Comparison of ENCODE assay signal across 18 cellular contexts in genomic region chr12:47206450-47206830, GRCh38.
DNase-seq lines count a peak whose midpoint lies in the region; ATAC-seq, FAIRE-seq and TF ChIP-seq lines count a peak whose summit lies in the region.
"Had no signal": no experiment of that assay in that cellular context is flagged by ENCODE, and none has a peak within 500 bp of the region (broad histone marks: within the 10 kb centered on the region; RNA-seq: fewer than 3 reads in every experiment).

No MANE protein-coding gene starts in this region.

- H3K27me3 ChIP-seq in OCI-LY1 (ENCODE audit: insufficient read depth, low read length) = no peaks in the 10 kb centered on the region
- H3K27me3 ChIP-seq in GM12878 (replicated peaks in 1 of 2; ENCODE audit: control insufficient read depth in 2 of 2, insufficient read depth in 2 of 2, low read length in 1 of 2) = no peaks in the 10 kb centered on the region
- H3K27me3 ChIP-seq in spleen (replicated peaks in 1 of 7) = no peaks in the 10 kb centered on the region
- H3K27me3 ChIP-seq: brain microvascular endothelial cell, neural progenitor cell, right atrium auricular region, upper lobe of right lung had no signal

- peaks cover 60% of the 10 kb centered on the region for H3K36me3 ChIP-seq in OCI-LY1 (ENCODE audit: insufficient read depth, low read length)
- H3K36me3 ChIP-seq in GM12878 (ENCODE audit: control insufficient read depth in 2 of 2, insufficient read depth in 2 of 2, low read length in 1 of 2) = no peaks in the 10 kb centered on the region
- peaks cover 0 to 60% (median 2%) of the 10 kb centered on the region in 6 donors for H3K36me3 ChIP-seq in spleen
- H3K36me3 ChIP-seq: brain microvascular endothelial cell, neural progenitor cell, right atrium auricular region, upper lobe of right lung had no signal

- H3K4me3 ChIP-seq in OCI-LY1 (ENCODE audit: low read depth, low read length, poor library complexity, severe bottlenecking) (no peak overlapping the region), GM12878 (0 out of 2 replicates have a peak overlapping the region, but pooled peaks have one; percentile 33), spleen (peak overlapping the region in 2 of 8 donors; percentile 7 to 51)
- H3K4me3 ChIP-seq: lung, neural progenitor cell, right atrium auricular region, upper lobe of right lung had no signal

- no peak for ATAC-seq in GM12878
- ATAC-seq: HCT116, PC-3 had no signal

- TF ChIP-seq POLR2A in GM12878 (IDR thresholded peaks at IDR 0.05; ENCODE audit: low read depth, low read length) (no peak), spleen (IDR thresholded peaks at IDR 0.05) (no peak)

- peak overlapping the region; percentile 70 for H3K4me3 Mint-ChIP-seq in activated CD4-positive, alpha-beta T cell treated with anti-CD3 and anti-CD28 coated beads, Interleukin-2, amount 10 ng/mL, durations not matched to agents 7 days and 5 days
- H3K4me3 Mint-ChIP-seq: neural progenitor cell had no signal

- intact Hi-C loops in GM12878 (cut with micrococcal nuclease; ENCODE audit: unreplicated experiment) = no loop called here
- intact Hi-C loops in spleen (cut with DNase I; ENCODE audit: low total_unique reads) = no loop called here

- peaks cover 78% of the 10 kb centered on the region for H3K36me3 Mint-ChIP-seq in activated CD4-positive, alpha-beta T cell treated with anti-CD3 and anti-CD28 coated beads, Interleukin-2, amount 10 ng/mL, durations not matched to agents 7 days and 5 days (ENCODE audit: low read depth)
- H3K36me3 Mint-ChIP-seq: neural progenitor cell had no signal

- peaks cover 4% of the 10 kb centered on the region; the same call in 1 of the 2 replicates for H3F3A ChIP-seq in OCI-LY1 (ENCODE audit: insufficient read depth, low read length)

- POLR2A ChIA-PET in activated CD4-positive, alpha-beta T cell treated with anti-CD3 and anti-CD28 coated beads, Interleukin-2, amount 10 ng/mL, durations not matched to agents 7 days and 5 days (lab: Charles Lee) = no interaction called here
- POLR2A ChIA-PET in GM12878 (lab: Charles Lee) = interaction anchor here (2.1 to 2.8 kb wide), 2 partner anchors 10 to 12 kb away, joined by 18 to 36 read pairs; no protein-coding TSS in a partner anchor

- TF ChIP-seq RAD21 in GM12878 (IDR thresholded peaks at IDR 0.05; ENCODE audit: insufficient read depth, low read depth, low read length) = no peak

- SMC1A ChIA-PET in GM12878 (lab: Charles Lee; ENCODE audit: uncharacterized antibody, unreplicated experiment) = interaction anchor here (0.6 to 3.8 kb wide), 9 partner anchors 9 to 601 kb away, joined by 3 to 54 read pairs (median 15); no protein-coding TSS in a partner anchor

- WGBS in GM12878 (ENCODE audit: insufficient coverage, insufficient replicate concordance, low lambda C conversion rate, missing lambda C conversion rate) = 7% methylated on average over 4 of the region's 4 CpGs
- WGBS in spleen, 5 donors = 48 to 71% (median 68%) methylated on average over 4 of the region's 4 CpGs

- no peak for TF ChIP-seq CTCF in OCI-LY1 (IDR thresholded peaks at IDR 0.05; ENCODE audit: low read length)
- TF ChIP-seq CTCF in GM12878 (IDR thresholded peaks at IDR 0.05 in 2 of 3, conservative IDR thresholded peaks at IDR 0.05 in 1 of 3; ENCODE audit: control insufficient read depth in 2 of 3, extremely low read depth in 1 of 3, insufficient read depth in 1 of 3, low read depth in 3 of 3, low read length in 3 of 3) = no peak
- no peak for TF ChIP-seq CTCF in spleen (IDR thresholded peaks at IDR 0.05 in 8 of 11, conservative IDR thresholded peaks at IDR 0.05 in 3 of 11)

- H3K4me2 ChIP-seq in OCI-LY1 (ENCODE audit: low read length) = no peak overlapping the region; the same call in 1 of the 2 replicates
- H3K4me2 ChIP-seq in GM12878 (ENCODE audit: control insufficient read depth, insufficient read depth) = peak overlapping the region; percentile 78
- H3K4me2 ChIP-seq: neural progenitor cell had no signal

- H3K79me2 ChIP-seq in OCI-LY1 (ENCODE audit: insufficient read depth, low read length) (peaks cover 4% of the 10 kb centered on the region; the same call in 1 of the 2 replicates), GM12878 (ENCODE audit: control insufficient read depth, insufficient read depth, low read length) (no peaks in the 10 kb centered on the region)

- DNase-seq in activated CD4-positive, alpha-beta T cell treated with anti-CD3 and anti-CD28 coated beads, Interleukin-2, amount 10 ng/mL, durations not matched to agents 7 days and 5 days = no peak
- no peak for DNase-seq in activated CD4-positive, alpha-beta T cell treated with anti-CD3 and anti-CD28 coated beads, Interleukin-2, amount 50 U/mL, for 4 hours
- DNase-seq in GM12878 (ENCODE audit: low read depth, low spot score) (no peak), spleen (no peak), mesenteric fat pad (ENCODE audit: low spot score) (no peak), LoVo (ENCODE audit: low spot score) (no peak), NCI-H446 (lab: John Stamatoyannopoulos, UW) (no peak)
- DNase-seq: brain microvascular endothelial cell; NCI-H1417 treated with DMSO at 0.1 percent for 48 hours; NCI-H345; PC-3; stimulated activated CD4-positive, alpha-beta T cell treated with anti-CD3 and anti-CD28 coated beads, Interleukin-2, amount 100 ng/mL, for 24 hours; upper lobe of right lung had no signal

- no peak overlapping the region for H2AFZ ChIP-seq in OCI-LY1 (ENCODE audit: low read length)
- H2AFZ ChIP-seq in GM12878 (ENCODE audit: control insufficient read depth, low read depth, low read length) = no peak overlapping the region

- peak overlapping the region; percentile 89 for H3K27ac Mint-ChIP-seq in activated CD4-positive, alpha-beta T cell treated with anti-CD3 and anti-CD28 coated beads, Interleukin-2, amount 10 ng/mL, durations not matched to agents 7 days and 5 days
- H3K27ac Mint-ChIP-seq: neural progenitor cell had no signal

- no TSS peak for BruUV-seq in GM12878 (replicated peaks; lab: Mats Ljungman, UMichigan)

- H4K20me1 ChIP-seq in OCI-LY1 (ENCODE audit: insufficient read depth, low read length) = no peaks in the 10 kb centered on the region
- no peaks in the 10 kb centered on the region for H4K20me1 ChIP-seq in GM12878 (ENCODE audit: control insufficient read depth, insufficient read depth)

- H3K9me3 Mint-ChIP-seq in activated CD4-positive, alpha-beta T cell treated with anti-CD3 and anti-CD28 coated beads, Interleukin-2, amount 10 ng/mL, durations not matched to agents 7 days and 5 days = no peaks in the 10 kb centered on the region

- H3K9me3 ChIP-seq in OCI-LY1 (ENCODE audit: low read length) = no peaks in the 10 kb centered on the region
- no peaks in the 10 kb centered on the region for H3K9me3 ChIP-seq in GM12878 (replicated peaks; ENCODE audit: control insufficient read depth, insufficient read depth, low read length)
- H3K9me3 ChIP-seq in spleen = no peaks in the 10 kb centered on the region
- H3K9me3 ChIP-seq: right atrium auricular region, upper lobe of right lung had no signal

- peak; percentile 79 for FAIRE-seq in GM12878 (lab: Jason Lieb, UNC)

- H3K4me1 ChIP-seq in OCI-LY1 (ENCODE audit: insufficient read depth, low read length, severe bottlenecking) = peaks cover 50% of the 10 kb centered on the region
- peaks cover 21% of the 10 kb centered on the region for H3K4me1 ChIP-seq in GM12878 (ENCODE audit: control insufficient read depth, insufficient read depth, low read length)
- H3K4me1 ChIP-seq in spleen = peaks cover 20 to 79% (median 59%) of the 10 kb centered on the region in 6 donors
- H3K4me1 ChIP-seq: neural progenitor cell, right atrium auricular region had no signal

- H3K27me3 Mint-ChIP-seq in activated CD4-positive, alpha-beta T cell treated with anti-CD3 and anti-CD28 coated beads, Interleukin-2, amount 10 ng/mL, durations not matched to agents 7 days and 5 days = no peaks in the 10 kb centered on the region

- no peaks in the 10 kb centered on the region for H3K9me2 ChIP-seq in OCI-LY1 (ENCODE audit: low read depth, low read length)

- RAD21 ChIA-PET in GM12878 (lab: Charles Lee; ENCODE audit: unreplicated experiment) = interaction anchor here (0.8 to 3.6 kb wide), 4 partner anchors 11 to 128 kb away, joined by 3 to 98 read pairs (median 4); partner anchors contain the start of gene PCED1B

- H3K9ac ChIP-seq in OCI-LY1 (ENCODE audit: low read length) (no peak overlapping the region; the same call in 1 of the 2 replicates), GM12878 (ENCODE audit: control insufficient read depth, insufficient read depth, low read length) (no peak overlapping the region)
- H3K9ac ChIP-seq: neural progenitor cell had no signal

- CTCF ChIA-PET in activated CD4-positive, alpha-beta T cell treated with anti-CD3 and anti-CD28 coated beads, Interleukin-2, amount 10 ng/mL, durations not matched to agents 7 days and 5 days (lab: Charles Lee) = interaction anchor here (1.0 to 2.8 kb wide), 4 partner anchors 10 to 191 kb away, joined by 3 to 16 read pairs (median 8); no protein-coding TSS in a partner anchor
- CTCF ChIA-PET in GM12878 (lab: Yijun Ruan, JAX) = interaction anchor here (0.5 to 2.8 kb wide), 7 partner anchors 9 to 150 kb away, joined by 3 to 26 read pairs (median 6); no protein-coding TSS in a partner anchor

- TF ChIP-seq EP300 in GM12878 (IDR thresholded peaks at IDR 0.05; ENCODE audit: borderline replicate concordance in 1 of 2, control insufficient read depth in 1 of 2, low read depth in 2 of 2, low read length in 2 of 2) = no peak

- H3K4me1 Mint-ChIP-seq in activated CD4-positive, alpha-beta T cell treated with anti-CD3 and anti-CD28 coated beads, Interleukin-2, amount 10 ng/mL, durations not matched to agents 7 days and 5 days = peaks cover 73% of the 10 kb centered on the region

- peak overlapping the region; percentile 96 for H3K27ac ChIP-seq in OCI-LY1 (ENCODE audit: low read depth, low read length, poor library complexity, severe bottlenecking)
- H3K27ac ChIP-seq in GM12878 (ENCODE audit: control insufficient read depth, insufficient read depth) = peak overlapping the region; percentile 66; the same call in 1 of the 2 replicates
- peak overlapping the region; percentile 55 to 94 (median 83) for H3K27ac ChIP-seq in spleen
- H3K27ac ChIP-seq: brain microvascular endothelial cell, neural progenitor cell, right atrium auricular region had no signal

- in situ Hi-C loops in GM12878 (cut with MboI) = no loop called here

TF ChIP-seq in GM12878, 131 proteins besides CTCF, POLR2A, EP300 and RAD21 (continues in another document):
- TF ChIP-seq PKNOX1 (IDR thresholded peaks at IDR 0.05) (peak; percentile 66), RELA (IDR thresholded peaks at IDR 0.05; ENCODE audit: borderline replicate concordance, partially characterized antibody) (no peak)
